In the genomic region with DNA sequence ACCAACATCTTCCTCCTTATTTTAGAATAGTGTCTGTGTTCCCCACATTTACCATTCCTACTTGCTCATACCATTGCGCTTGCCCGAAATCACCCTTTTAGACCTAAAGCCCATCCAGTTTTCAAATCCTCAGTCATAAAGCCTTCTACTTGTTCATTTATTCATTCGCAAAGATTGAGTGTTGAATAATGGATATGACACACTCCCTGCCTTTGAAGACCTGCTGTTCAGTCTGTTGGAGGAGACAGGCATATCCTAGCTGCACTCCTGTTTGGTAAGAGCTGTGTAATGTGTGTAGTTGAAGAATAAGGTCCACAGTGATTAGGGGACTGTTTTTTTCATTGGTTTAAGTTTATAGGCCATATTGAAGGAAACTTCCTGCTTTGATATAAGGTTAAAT, we compare ENCODE assay signal across 9 cellular contexts. TPM values are rescaled to one million over a fixed set of nuclear protein-coding genes. Genes with fewer than 3 reads are reported as not detected.
DNase-seq lines count a peak whose midpoint lies in the region; ATAC-seq and TF ChIP-seq lines count a peak whose summit lies in the region.
"Had no signal": no experiment of that assay in that cellular context is flagged by ENCODE, and none has a peak within 500 bp of the region (broad histone marks: within the 10 kb centered on the region; RNA-seq: fewer than 3 reads in every experiment).

No MANE protein-coding gene starts in this region.

- H3K4me1 Mint-ChIP-seq in brain = peaks cover 31% of the 10 kb centered on the region
- H3K4me1 Mint-ChIP-seq in natural killer cell treated with Interleukin-12 subunit alpha and Interleukin-12 subunit beta and Interleukin-15 and Interleukin-18, amount 100 ng/mL, for 72 hours (ENCODE audit: low read depth in 2 of 2) = peaks cover 27 to 30% of the 10 kb centered on the region in 2 donors

- H3K9me3 Mint-ChIP-seq in brain = no peaks in the 10 kb centered on the region
- H3K9me3 Mint-ChIP-seq in natural killer cell treated with Interleukin-12 subunit alpha and Interleukin-12 subunit beta and Interleukin-15 and Interleukin-18, amount 100 ng/mL, for 72 hours = no peaks in the 10 kb centered on the region

- WGBS in lower leg skin, 2 donors = 96 to 97% methylated on average over 3 of the region's 3 CpGs

- H3K9me3 ChIP-seq in KOPT-K1 (ENCODE audit: insufficient read depth, low read length, poor library complexity, severe bottlenecking) = no peaks in the 10 kb centered on the region

- TF ChIP-seq CTCF in brain (conservative IDR thresholded peaks at IDR 0.05) = no peak
- TF ChIP-seq CTCF in lower leg skin (IDR thresholded peaks at IDR 0.05) = no peak

- peak overlapping the region in 4 of 5 experiments; percentile 75 to 97 (median 82) for H3K27ac Mint-ChIP-seq in brain
- peak overlapping the region in 1 of 2 donors; percentile 86 for H3K27ac Mint-ChIP-seq in natural killer cell treated with Interleukin-12 subunit alpha and Interleukin-12 subunit beta and Interleukin-15 and Interleukin-18, amount 100 ng/mL, for 72 hours

- no peak for DNase-seq in natural killer cell treated with Interleukin-12 subunit alpha and Interleukin-12 subunit beta and Interleukin-15 and Interleukin-18, amount 100 ng/mL, for 72 hours (ENCODE audit: low spot score)
- DNase-seq in lower leg skin (ENCODE audit: low spot score in 2 of 2) = no peak
- DNase-seq in A172 (ENCODE audit: low spot score) = no peak
- DNase-seq: NCI-H524 had no signal

- peak overlapping the region; percentile 94 for H3K4me3 ChIP-seq in GM08714 (ENCODE audit: low read length)
- no peak overlapping the region for H3K4me3 ChIP-seq in lower leg skin (ENCODE audit: low read depth, poor library complexity, severe bottlenecking)

- intact Hi-C loops in lower leg skin (cut with DNase I; ENCODE audit: low total_unique reads) = no loop called here

- H3K36me3 Mint-ChIP-seq in brain = peaks cover 23% of the 10 kb centered on the region
- H3K36me3 Mint-ChIP-seq in natural killer cell treated with Interleukin-12 subunit alpha and Interleukin-12 subunit beta and Interleukin-15 and Interleukin-18, amount 100 ng/mL, for 72 hours = peaks cover 5% of the 10 kb centered on the region

- TF ChIP-seq POLR2A in lower leg skin (IDR thresholded peaks at IDR 0.05) = no peak

- H3K27me3 Mint-ChIP-seq in brain = peaks cover 6% of the 10 kb centered on the region
- H3K27me3 Mint-ChIP-seq in natural killer cell treated with Interleukin-12 subunit alpha and Interleukin-12 subunit beta and Interleukin-15 and Interleukin-18, amount 100 ng/mL, for 72 hours = no peaks in the 10 kb centered on the region

- H3K36me3 ChIP-seq in KOPT-K1 (ENCODE audit: insufficient read depth, low read length) = peaks cover 39% of the 10 kb centered on the region

- peak overlapping the region; percentile 10 for H3K27ac ChIP-seq in KOPT-K1 (ENCODE audit: low read depth, low read length, poor library complexity, severe bottlenecking)

- ATAC-seq in natural killer cell treated with Interleukin-12 subunit alpha and Interleukin-12 subunit beta and Interleukin-15 and Interleukin-18, amount 100 ng/mL, for 72 hours = no peak
- ATAC-seq in esophagus mucosa = no peak
- ATAC-seq: sciatic nerve had no signal

- H3K4me3 Mint-ChIP-seq in brain = peak overlapping the region; percentile 94 to 99 (median 96)
- H3K4me3 Mint-ChIP-seq in natural killer cell treated with Interleukin-12 subunit alpha and Interleukin-12 subunit beta and Interleukin-15 and Interleukin-18, amount 100 ng/mL, for 72 hours = peak overlapping the region; percentile 93

RNA-seq across cellular contexts. Expression of gene CNOT10, which starts 1.7 kb away (rescaled TPM):
- polyA plus RNA-seq in brain (ENCODE audit: insufficient read depth, low read depth, low replicate concordance) = 13.9 TPM
- 10 to 100 TPM; 46.5 to 53.9 TPM for total RNA-seq in natural killer cell treated with Interleukin-12 subunit alpha and Interleukin-12 subunit beta and Interleukin-15 and Interleukin-18, amount 100 ng/mL, for 72 hours
- 10 to 100 TPM; 22.2 to 28.2 (median 24.0) TPM for total RNA-seq in lower leg skin
- 25.7 TPM for total RNA-seq in esophagus mucosa
- 34.4 and 44.8 TPM in 2 replicates for total RNA-seq in A172 (2014; rRNA removed; shearing (Covaris generic))
